Comparison of ENCODE assay signal across 8 cellular contexts in genomic region chr10:79445708-79446450, GRCh38. TPM values are rescaled to one million over a fixed set of nuclear protein-coding genes. Genes with fewer than 3 reads are reported as not detected.
DNase-seq lines count a peak whose midpoint lies in the region; ATAC-seq and TF ChIP-seq lines count a peak whose summit lies in the region.

No MANE protein-coding gene starts in this region.

- peaks cover 26% of the 10 kb centered on the region for H3K27me3 Mint-ChIP-seq in activated T-cell treated with anti-CD3 and anti-CD28 coated beads, Interleukin-2, amount 50 U/mL, for 72 hours (ENCODE audit: low read depth)

- TF ChIP-seq EP300 in esophagus muscularis mucosa (IDR thresholded peaks at IDR 0.05) = no peak

- H3K27ac Mint-ChIP-seq in activated T-cell treated with anti-CD3 and anti-CD28 coated beads, Interleukin-2, amount 50 U/mL, for 72 hours = no peak overlapping the region

- TF ChIP-seq POLR2A in esophagus muscularis mucosa (IDR thresholded peaks at IDR 0.05; ENCODE audit: low read depth) = peak; percentile 63

- intact Hi-C loops in esophagus muscularis mucosa (cut with DNase I) = loop anchor here (5.0 kb wide), 1 partner anchor 64 kb away; no protein-coding TSS in a partner anchor

- TF ChIP-seq CTCF in esophagus muscularis mucosa (IDR thresholded peaks at IDR 0.05) = peak in 1 of 3 experiments; percentile 14

- peaks cover 28% of the 10 kb centered on the region for H3K4me1 Mint-ChIP-seq in activated T-cell treated with anti-CD3 and anti-CD28 coated beads, Interleukin-2, amount 50 U/mL, for 72 hours (ENCODE audit: low read depth)

- DNase-seq in DMS114 treated with DMSO at 0.1 percent for 48 hours (lab: John Stamatoyannopoulos, UW; ENCODE audit: unreplicated experiment) (peak; percentile 93), esophagus muscularis mucosa (ENCODE audit: extremely low spot score) (peak; percentile 100)
- DNase-seq in Jurkat, Clone E6-1 (ENCODE audit: low read depth, low spot score) = peak; percentile 93
- DNase-seq in activated T-cell treated with anti-CD3 and anti-CD28 coated beads, Interleukin-2, amount 50 U/mL, for 72 hours = peak; percentile 94 to 95
- DNase-seq in stimulated activated CD8-positive, alpha-beta memory T cell treated with anti-CD3 and anti-CD28 coated beads, Interleukin-4, amount 100 ng/mL, for 48 hours = peak; percentile 94

- peak overlapping the region; percentile 61 for H3K9ac ChIP-seq in muscle layer of colon (ENCODE audit: low read length)

- no peaks in the 10 kb centered on the region for H3K9me3 Mint-ChIP-seq in activated T-cell treated with anti-CD3 and anti-CD28 coated beads, Interleukin-2, amount 50 U/mL, for 72 hours

- no peaks in the 10 kb centered on the region for H3K27me3 ChIP-seq in esophagus muscularis mucosa
- H3K27me3 ChIP-seq in muscle layer of colon (ENCODE audit: control insufficient read depth in 1 of 2, insufficient read depth in 2 of 2, low read length in 2 of 2) = no peaks in the 10 kb centered on the region

- H3K4me3 Mint-ChIP-seq in activated T-cell treated with anti-CD3 and anti-CD28 coated beads, Interleukin-2, amount 50 U/mL, for 72 hours = peak overlapping the region; percentile 72 to 81

- H3K4me3 ChIP-seq in Jurkat, Clone E6-1 (ENCODE audit: low read length) = peak overlapping the region; percentile 41
- H3K4me3 ChIP-seq in esophagus muscularis mucosa (peak overlapping the region; percentile 82 to 98 (median 90)), muscle layer of colon (ENCODE audit: low read depth in 1 of 2, low read length in 2 of 2) (peak overlapping the region; percentile 43 to 60)

- no peaks in the 10 kb centered on the region for H3K9me3 ChIP-seq in esophagus muscularis mucosa
- H3K9me3 ChIP-seq in muscle layer of colon (ENCODE audit: low read length) = no peaks in the 10 kb centered on the region

- no peaks in the 10 kb centered on the region for H3K36me3 Mint-ChIP-seq in activated T-cell treated with anti-CD3 and anti-CD28 coated beads, Interleukin-2, amount 50 U/mL, for 72 hours (ENCODE audit: insufficient read depth in 2 of 2)

- H3K4me1 ChIP-seq in esophagus muscularis mucosa (peaks cover 30 to 57% (median 45%) of the 10 kb centered on the region in 4 donors), muscle layer of colon (ENCODE audit: insufficient read depth, low read length) (peaks cover 31% of the 10 kb centered on the region)

- peaks cover 0 to 11% (median 0%) of the 10 kb centered on the region in 4 donors for H3K36me3 ChIP-seq in esophagus muscularis mucosa
- H3K36me3 ChIP-seq in muscle layer of colon (ENCODE audit: insufficient read depth, low read length) = peaks cover 12% of the 10 kb centered on the region

- peak; percentile 91 for ATAC-seq in GM21723 (IDR thresholded peaks at IDR 0.05; ENCODE audit: unreplicated experiment)
- ATAC-seq in activated T-cell treated with anti-CD3 and anti-CD28 coated beads, Interleukin-2, amount 50 U/mL, for 72 hours (replicated peaks in 1 of 2) = peak; percentile 95 to 96

- H3K27ac ChIP-seq in esophagus muscularis mucosa (replicated peaks in 1 of 4) (peak overlapping the region; percentile 94 to 97 (median 96)), muscle layer of colon (ENCODE audit: low read depth, low read length) (peak overlapping the region; percentile 85)

- under 1% methylated on average over 34 of the region's 48 CpGs for WGBS in esophagus muscularis mucosa

TF ChIP-seq in PFSK-1, 5 proteins besides CTCF, POLR2A, EP300 and RAD21:
- TF ChIP-seq TAF1 (IDR thresholded peaks at IDR 0.05; ENCODE audit: borderline replicate concordance, insufficient read depth, low read length) (peak; percentile 44; the same call in 1 of the 2 replicates), SIN3A (IDR thresholded peaks at IDR 0.05; ENCODE audit: borderline replicate concordance, insufficient read depth, low read length) (no peak), FOXP2 (optimal IDR thresholded peaks at IDR 0.05; ENCODE audit: borderline replicate concordance, extremely low read depth, extremely low read length, insufficient read depth) (peak; percentile 66), POLR2AphosphoS5 (IDR thresholded peaks at IDR 0.05; ENCODE audit: low read depth, low read length) (no peak)
- TF ChIP-seq, protein P1, sequence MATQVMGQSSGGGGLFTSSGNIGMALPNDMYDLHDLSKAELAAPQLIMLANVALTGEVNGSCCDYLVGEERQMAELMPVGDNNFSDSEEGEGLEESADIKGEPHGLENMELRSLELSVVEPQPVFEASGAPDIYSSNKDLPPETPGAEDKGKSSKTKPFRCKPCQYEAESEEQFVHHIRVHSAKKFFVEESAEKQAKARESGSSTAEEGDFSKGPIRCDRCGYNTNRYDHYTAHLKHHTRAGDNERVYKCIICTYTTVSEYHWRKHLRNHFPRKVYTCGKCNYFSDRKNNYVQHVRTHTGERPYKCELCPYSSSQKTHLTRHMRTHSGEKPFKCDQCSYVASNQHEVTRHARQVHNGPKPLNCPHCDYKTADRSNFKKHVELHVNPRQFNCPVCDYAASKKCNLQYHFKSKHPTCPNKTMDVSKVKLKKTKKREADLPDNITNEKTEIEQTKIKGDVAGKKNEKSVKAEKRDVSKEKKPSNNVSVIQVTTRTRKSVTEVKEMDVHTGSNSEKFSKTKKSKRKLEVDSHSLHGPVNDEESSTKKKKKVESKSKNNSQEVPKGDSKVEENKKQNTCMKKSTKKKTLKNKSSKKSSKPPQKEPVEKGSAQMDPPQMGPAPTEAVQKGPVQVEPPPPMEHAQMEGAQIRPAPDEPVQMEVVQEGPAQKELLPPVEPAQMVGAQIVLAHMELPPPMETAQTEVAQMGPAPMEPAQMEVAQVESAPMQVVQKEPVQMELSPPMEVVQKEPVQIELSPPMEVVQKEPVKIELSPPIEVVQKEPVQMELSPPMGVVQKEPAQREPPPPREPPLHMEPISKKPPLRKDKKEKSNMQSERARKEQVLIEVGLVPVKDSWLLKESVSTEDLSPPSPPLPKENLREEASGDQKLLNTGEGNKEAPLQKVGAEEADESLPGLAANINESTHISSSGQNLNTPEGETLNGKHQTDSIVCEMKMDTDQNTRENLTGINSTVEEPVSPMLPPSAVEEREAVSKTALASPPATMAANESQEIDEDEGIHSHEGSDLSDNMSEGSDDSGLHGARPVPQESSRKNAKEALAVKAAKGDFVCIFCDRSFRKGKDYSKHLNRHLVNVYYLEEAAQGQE (IDR thresholded peaks at IDR 0.05; ENCODE audit: insufficient read depth in 1 of 2, low read depth in 2 of 2, low read length in 2 of 2) = no peak

RNA-seq across cellular contexts. Expression of gene ZCCHC24, which starts 0.5 kb away (rescaled TPM):
- polyA plus RNA-seq in Jurkat, Clone E6-1 (2012; ENCODE audit: insufficient read depth, insufficient read length) = 2.0 TPM
- polyA plus RNA-seq in PFSK-1 (2012; ENCODE audit: insufficient read length, low read depth) = 73.6 TPM
- 1 to 10 TPM; 1.1 to 1.7 TPM for total RNA-seq in activated T-cell treated with anti-CD3 and anti-CD28 coated beads, Interleukin-2, amount 50 U/mL, for 72 hours
- total RNA-seq in esophagus muscularis mucosa = 100 to 1,000 TPM; 100 to 156 (median 120) TPM

Comparison
In these comparisons a context has a peak if more than half of its experiments do, and no peak if none do; other contexts are left out.
1. Peak in every context shown above with its lines: DNase-seq, ATAC-seq, H3K4me3 ChIP-seq and H3K27ac ChIP-seq.
2. RNA of gene ZCCHC24, which starts 0.5 kb away (total RNA-seq): 100 to 156 TPM in esophagus muscularis mucosa; 1.1 to 1.7 TPM in activated T-cell treated with anti-CD3 and anti-CD28 coated beads, Interleukin-2, amount 50 U/mL, for 72 hours; every median in the first group is over 10 times any median in the second.